8 cellular contexts compared by ENCODE assay signal in the genomic region with DNA sequence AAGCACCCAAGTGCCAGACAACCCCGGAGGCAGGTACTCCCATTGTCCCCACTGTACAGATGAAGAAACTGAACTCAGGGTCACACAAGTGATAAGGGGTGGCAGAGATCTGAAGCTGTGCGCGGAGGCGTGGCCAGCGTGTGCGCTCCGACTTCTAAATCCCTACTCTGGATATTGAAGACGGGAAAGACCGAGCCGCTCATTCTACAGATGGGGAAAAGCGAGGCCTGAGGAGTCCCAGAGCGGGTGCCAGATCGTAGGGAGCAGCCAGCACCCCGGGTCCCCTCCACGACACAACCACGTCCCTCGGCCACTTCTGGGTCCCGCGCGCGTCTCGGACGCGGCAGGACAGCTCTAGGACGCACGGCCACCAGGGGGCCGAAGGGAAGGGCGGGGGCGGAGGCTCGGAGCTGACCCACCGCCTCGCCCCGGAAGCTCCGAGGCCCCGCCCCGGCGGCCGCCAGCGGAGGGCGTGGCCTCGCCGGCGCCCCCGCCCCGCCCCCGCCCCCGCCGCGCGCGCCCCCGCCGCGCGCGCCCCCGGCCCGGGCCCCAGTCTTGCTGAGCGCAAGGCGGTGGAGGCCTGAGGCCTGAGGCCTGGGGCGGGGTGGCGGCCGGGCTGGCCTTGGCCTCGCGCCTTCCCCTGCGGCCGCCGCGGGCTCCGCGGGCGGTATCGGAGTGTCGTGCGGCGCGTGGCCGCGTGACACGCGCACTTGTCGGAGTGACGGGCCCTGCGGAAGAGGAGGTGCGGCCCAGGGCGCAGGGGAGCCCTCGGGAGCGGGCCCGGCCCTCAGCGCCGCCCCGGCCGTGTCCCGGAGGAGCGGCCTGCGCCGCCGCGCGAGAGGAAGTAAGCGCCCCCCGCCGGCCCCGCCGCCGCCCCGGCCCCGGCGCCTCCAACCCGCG. TPM values are rescaled to one million over a fixed set of nuclear protein-coding genes. Genes with fewer than 3 reads are reported as not detected.
A peak's percentile ranks its signal among the peaks of the same experiment; 100 is the strongest.
DNase-seq lines count a peak whose midpoint lies in the region; ATAC-seq lines count a peak whose summit lies in the region.

A gene with protein sequence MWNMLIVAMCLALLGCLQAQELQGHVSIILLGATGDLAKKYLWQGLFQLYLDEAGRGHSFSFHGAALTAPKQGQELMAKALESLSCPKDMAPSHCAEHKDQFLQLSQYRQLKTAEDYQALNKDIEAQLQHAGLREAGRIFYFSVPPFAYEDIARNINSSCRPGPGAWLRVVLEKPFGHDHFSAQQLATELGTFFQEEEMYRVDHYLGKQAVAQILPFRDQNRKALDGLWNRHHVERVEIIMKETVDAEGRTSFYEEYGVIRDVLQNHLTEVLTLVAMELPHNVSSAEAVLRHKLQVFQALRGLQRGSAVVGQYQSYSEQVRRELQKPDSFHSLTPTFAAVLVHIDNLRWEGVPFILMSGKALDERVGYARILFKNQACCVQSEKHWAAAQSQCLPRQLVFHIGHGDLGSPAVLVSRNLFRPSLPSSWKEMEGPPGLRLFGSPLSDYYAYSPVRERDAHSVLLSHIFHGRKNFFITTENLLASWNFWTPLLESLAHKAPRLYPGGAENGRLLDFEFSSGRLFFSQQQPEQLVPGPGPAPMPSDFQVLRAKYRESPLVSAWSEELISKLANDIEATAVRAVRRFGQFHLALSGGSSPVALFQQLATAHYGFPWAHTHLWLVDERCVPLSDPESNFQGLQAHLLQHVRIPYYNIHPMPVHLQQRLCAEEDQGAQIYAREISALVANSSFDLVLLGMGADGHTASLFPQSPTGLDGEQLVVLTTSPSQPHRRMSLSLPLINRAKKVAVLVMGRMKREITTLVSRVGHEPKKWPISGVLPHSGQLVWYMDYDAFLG (plus strand): TSS at position 552 of the 900 bp plus-strand sequence. CDS start 10,161 bp downstream, outside the sequence.

- no peaks in the 10 kb centered on the region for H3K9me3 Mint-ChIP-seq in activated CD8-positive, alpha-beta T cell treated with anti-CD3 and anti-CD28 coated beads, Interleukin-2, amount 10 ng/mL, durations not matched to agents 7 days and 5 days (ENCODE audit: insufficient read depth)
- H3K9me3 Mint-ChIP-seq in memory B cell: no peaks in the 10 kb centered on the region

- CTCF ChIA-PET in activated CD8-positive, alpha-beta T cell treated with anti-CD3 and anti-CD28 coated beads, Interleukin-2, amount 10 ng/mL, durations not matched to agents 7 days and 5 days (lab: Charles Lee): interaction anchor here (0.6 to 2.9 kb wide), 10 partner anchors 9 to 257 kb away, joined by 3 to 18 read pairs (median 4); no protein-coding TSS in a partner anchor

- H3K27ac Mint-ChIP-seq in activated CD8-positive, alpha-beta T cell treated with anti-CD3 and anti-CD28 coated beads, Interleukin-2, amount 10 ng/mL, durations not matched to agents 7 days and 5 days: peak within 1 kb of the TSS; percentile 94
- H3K27ac Mint-ChIP-seq in memory B cell: peak within 1 kb of the TSS; percentile 93

- peak; percentile 44 to 57 for DNase-seq in AML-193 (lab: John Stamatoyannopoulos, UW)
- DNase-seq in NCI-H69 (lab: John Stamatoyannopoulos, UW): peak; percentile 78
- DNase-seq in activated CD8-positive, alpha-beta T cell treated with anti-CD3 and anti-CD28 coated beads, Interleukin-2, amount 10 ng/mL, durations not matched to agents 7 days and 5 days: peak; percentile 81
- peak; percentile 67 for DNase-seq in effector CD8-positive, alpha-beta T cell (lab: John Stamatoyannopoulos, UW)
- DNase-seq in memory B cell (ENCODE audit: low spot score in 2 of 2): peak; percentile 75 to 83
- DNase-seq in stimulated activated CD8-positive, alpha-beta memory T cell treated with anti-CD3 and anti-CD28 coated beads, Interleukin-12 subunit alpha, Interleukin-12 subunit beta, amount 100 ng/mL, for 24 hours (ENCODE audit: extremely low read depth): peak; percentile 43

- peak; percentile 63 for ATAC-seq in GM18861 (IDR thresholded peaks at IDR 0.05; ENCODE audit: unreplicated experiment)
- ATAC-seq in HG03095 (IDR thresholded peaks at IDR 0.05; ENCODE audit: unreplicated experiment): peak; percentile 47
- peak; percentile 89 for ATAC-seq in activated CD8-positive, alpha-beta T cell treated with anti-CD3 and anti-CD28 coated beads, Interleukin-2, amount 10 ng/mL, durations not matched to agents 7 days and 5 days
- peak; percentile 71 for ATAC-seq in memory B cell (ENCODE audit: low read depth)

- POLR2A ChIA-PET in activated CD8-positive, alpha-beta T cell treated with anti-CD3 and anti-CD28 coated beads, Interleukin-2, amount 10 ng/mL, durations not matched to agents 7 days and 5 days (lab: Charles Lee): interaction anchor here (0.5 to 2.6 kb wide), 4 partner anchors 10 to 120 kb away, joined by 3 to 17 read pairs (median 3); no protein-coding TSS in a partner anchor

- H3K4me3 Mint-ChIP-seq in activated CD8-positive, alpha-beta T cell treated with anti-CD3 and anti-CD28 coated beads, Interleukin-2, amount 10 ng/mL, durations not matched to agents 7 days and 5 days: peak within 1 kb of the TSS; percentile 87
- peak within 1 kb of the TSS; percentile 96 for H3K4me3 Mint-ChIP-seq in memory B cell

- H3K27me3 Mint-ChIP-seq in activated CD8-positive, alpha-beta T cell treated with anti-CD3 and anti-CD28 coated beads, Interleukin-2, amount 10 ng/mL, durations not matched to agents 7 days and 5 days (ENCODE audit: low read depth): peaks cover 2% of the 10 kb centered on the region
- no peaks in the 10 kb centered on the region for H3K27me3 Mint-ChIP-seq in memory B cell

- H3K36me3 Mint-ChIP-seq in activated CD8-positive, alpha-beta T cell treated with anti-CD3 and anti-CD28 coated beads, Interleukin-2, amount 10 ng/mL, durations not matched to agents 7 days and 5 days (ENCODE audit: low read depth): peaks cover 8% of the 10 kb centered on the region
- H3K36me3 Mint-ChIP-seq in memory B cell: peaks cover 5% of the 10 kb centered on the region

- H3K4me1 Mint-ChIP-seq in activated CD8-positive, alpha-beta T cell treated with anti-CD3 and anti-CD28 coated beads, Interleukin-2, amount 10 ng/mL, durations not matched to agents 7 days and 5 days (ENCODE audit: low read depth): peaks cover 31% of the 10 kb centered on the region
- H3K4me1 Mint-ChIP-seq in memory B cell: peaks cover 21% of the 10 kb centered on the region

RNA-seq across cellular contexts. Expression of the gene that starts here (rescaled TPM):
- total RNA-seq in activated CD8-positive, alpha-beta T cell treated with anti-CD3 and anti-CD28 coated beads, Interleukin-2, amount 10 ng/mL, durations not matched to agents 7 days and 5 days: 10 to 100 TPM in 1 of 2 experiments, 1 to 10 TPM in 1; 9.7 to 10.2 TPM

Comparison
In these comparisons a context has a peak if more than half of its experiments do, and no peak if none do; other contexts are left out.
1. Peak in every context shown above with its lines: DNase-seq and ATAC-seq.